ENCODE assay signal across 15 cellular contexts in genomic region chr21:31878831-31879230, GRCh38. TPM values are rescaled to one million over a fixed set of nuclear protein-coding genes. Genes with fewer than 3 reads are reported as not detected.
A peak's percentile ranks its signal among the peaks of the same experiment; 100 is the strongest.
DNase-seq lines count a peak whose midpoint lies in the region; ATAC-seq and TF ChIP-seq lines count a peak whose summit lies in the region.
"Had no signal": no experiment of that assay in that cellular context is flagged by ENCODE, and none has a peak within 500 bp of the region (broad histone marks: within the 10 kb centered on the region; RNA-seq: fewer than 3 reads in every experiment).

No MANE protein-coding gene starts in this region.

- H3K9me2 ChIP-seq in MM.1S (replicated peaks; ENCODE audit: insufficient read depth, low read length) (no peaks in the 10 kb centered on the region), SK-N-SH (no peaks in the 10 kb centered on the region)

- H3K79me2 ChIP-seq in MM.1S (ENCODE audit: low read length) (peaks cover 12% of the 10 kb centered on the region), SK-N-SH (ENCODE audit: insufficient read depth) (no peaks in the 10 kb centered on the region; the same call in 1 of the 2 replicates)

- peak overlapping the region; percentile 28 for H3K4me2 ChIP-seq in MM.1S (ENCODE audit: low read depth, low read length)
- H3K4me2 ChIP-seq in SK-N-SH, result no peak overlapping the region

- no peak for TF ChIP-seq EP300 in SK-N-SH (IDR thresholded peaks at IDR 0.05; ENCODE audit: borderline replicate concordance in 1 of 2, low read depth in 1 of 2, low read length in 1 of 2)

- H3K27ac ChIP-seq in MM.1S (ENCODE audit: low read length) (peak overlapping the region; percentile 2; the same call in 1 of the 2 replicates), SK-N-SH (ENCODE audit: low read depth in 2 of 2, low read length in 1 of 2) (no peak overlapping the region)
- H3K27ac ChIP-seq: Peyer's patch had no signal

- TF ChIP-seq CTCF in MM.1S (IDR thresholded peaks at IDR 0.05; ENCODE audit: low read length), result no peak
- no peak for TF ChIP-seq CTCF in brain (conservative IDR thresholded peaks at IDR 0.05)
- no peak for TF ChIP-seq CTCF in SK-N-SH (IDR thresholded peaks at IDR 0.05)

- no peak for TF ChIP-seq RAD21 in SK-N-SH (IDR thresholded peaks at IDR 0.05; ENCODE audit: low read length)

- no peak overlapping the region for H3K9ac ChIP-seq in MM.1S (ENCODE audit: low read length)
- H3K9ac ChIP-seq in SK-N-SH, result no peak overlapping the region

- 61% methylated on average over 2 of the region's 2 CpGs for WGBS in SK-N-SH (ENCODE audit: low lambda C conversion rate)

- peak overlapping the region in 3 of 5 experiments; percentile 13 to 46 (median 17) for H3K4me3 Mint-ChIP-seq in brain

- DNase-seq in MM.1S (peak; percentile 36), kidney tubule cell (ENCODE audit: low spot score) (peak; percentile 85), renal cortical epithelial cell (ENCODE audit: low read depth) (peak; percentile 88), SK-N-SH (no peak)
- no peak for DNase-seq in activated CD8-positive, alpha-beta memory T cell treated with anti-CD3 and anti-CD28 coated beads, Interleukin-2, amount 50 U/mL, for 48 hours
- DNase-seq: C1 segment of cervical spinal cord, GDM1, MG63, NCI-H1092 treated with DMSO at 0.1 percent for 48 hours, NCI-H1694, NCI-H2107, Peyer's patch, SHP77 had no signal

- H3K27me3 Mint-ChIP-seq in brain, result peaks cover 4% of the 10 kb centered on the region

- CTCF ChIA-PET in SK-N-SH (lab: Yijun Ruan, JAX), result interaction anchor here (1.0 kb wide), 1 partner anchor 10 kb away, joined by 4 read pairs; no protein-coding TSS in a partner anchor

- peaks cover 75% of the 10 kb centered on the region for H3K4me1 Mint-ChIP-seq in brain

- H3K36me3 ChIP-seq in MM.1S (replicated peaks; ENCODE audit: insufficient read depth, low read length) (no peaks in the 10 kb centered on the region), SK-N-SH (replicated peaks in 1 of 2; ENCODE audit: control insufficient read depth in 1 of 2, insufficient read depth in 2 of 2, low read length in 1 of 2) (no peaks in the 10 kb centered on the region)
- H3K36me3 ChIP-seq: MG63, Peyer's patch had no signal

- H3K27ac Mint-ChIP-seq in brain, result peak overlapping the region in 2 of 5 experiments; percentile 6 to 73

- H3K27me3 ChIP-seq in MM.1S (replicated peaks; ENCODE audit: insufficient read depth, low read length), result no peaks in the 10 kb centered on the region
- H3K27me3 ChIP-seq in SK-N-SH (ENCODE audit: insufficient read depth), result no peaks in the 10 kb centered on the region
- H3K27me3 ChIP-seq: MG63, Peyer's patch had no signal

- peaks cover 37% of the 10 kb centered on the region for H3K36me3 Mint-ChIP-seq in brain

- H3K9me3 ChIP-seq in MM.1S (replicated peaks; ENCODE audit: insufficient read depth, low read length) (no peaks in the 10 kb centered on the region), SK-N-SH (no peaks in the 10 kb centered on the region)
- H3K9me3 ChIP-seq: MG63, Peyer's patch had no signal

- H4K20me1 ChIP-seq in MM.1S (ENCODE audit: insufficient read depth, low read length), result no peaks in the 10 kb centered on the region
- H4K20me1 ChIP-seq in SK-N-SH (ENCODE audit: insufficient read depth), result no peaks in the 10 kb centered on the region

- POLR2A ChIA-PET in SK-N-SH (lab: Yijun Ruan, JAX), result no interaction called here

- ATAC-seq in GM19467 (IDR thresholded peaks at IDR 0.05; ENCODE audit: unreplicated experiment), result no peak

- H3K9me3 Mint-ChIP-seq in brain, result peaks cover 3 to 12% (median 8%) of the 10 kb centered on the region in 5 experiments

- H3K4me1 ChIP-seq in MM.1S (ENCODE audit: low read length) (peaks cover 19% of the 10 kb centered on the region), SK-N-SH (ENCODE audit: control insufficient read depth in 1 of 2, insufficient read depth in 2 of 2, low read depth in 1 of 2, low read length in 1 of 2) (peaks cover 0 to 11% of the 10 kb centered on the region in 2 experiments; a peak in 1 of 4 replicates)

- H3K4me3 ChIP-seq in MM.1S (ENCODE audit: low read length) (no peak overlapping the region), SK-N-SH (ENCODE audit: low read depth in 2 of 2, low read length in 1 of 2) (no peak overlapping the region)
- H3K4me3 ChIP-seq: MG63, Peyer's patch had no signal

- H3F3A ChIP-seq in MM.1S (ENCODE audit: insufficient read depth, low read length) (peaks cover 8% of the 10 kb centered on the region), SK-N-SH (replicated peaks; ENCODE audit: insufficient read depth) (no peaks in the 10 kb centered on the region)

- H2AFZ ChIP-seq in MM.1S (ENCODE audit: low read length) (no peak overlapping the region), SK-N-SH (ENCODE audit: low read depth) (no peak overlapping the region)

TF ChIP-seq in SK-N-SH, 30 proteins besides CTCF, POLR2A, EP300 and RAD21:
- TF ChIP-seq MEF2A (IDR thresholded peaks at IDR 0.05; ENCODE audit: borderline replicate concordance, low read depth) (no peak), REST (IDR thresholded peaks at IDR 0.05; ENCODE audit: low read depth, low read length) (no peak), PBX3 (IDR thresholded peaks at IDR 0.05) (no peak), ZBTB33 (IDR thresholded peaks at IDR 0.05; ENCODE audit: borderline replicate concordance, low read depth) (no peak), POLR2AphosphoS5 (IDR thresholded peaks at IDR 0.05; ENCODE audit: low read depth, low read length) (no peak), FOXJ3 (CRISPR knock-in tag; IDR thresholded peaks at IDR 0.05) (no peak), TAF1 (IDR thresholded peaks at IDR 0.05; ENCODE audit: borderline replicate concordance, low read depth, low read length) (no peak), CHD2 (IDR thresholded peaks at IDR 0.05; ENCODE audit: low read length, partially characterized antibody) (no peak)

RNA-seq across cellular contexts. Expression of gene HUNK, which starts 6.0 kb away (rescaled TPM):
- polyA plus RNA-seq in brain (ENCODE audit: insufficient read depth, low read depth, low replicate concordance), result 10.6 TPM
- total RNA-seq in renal cortical epithelial cell, result 0.17 and 1.8 TPM in 2 replicates
- 0.28 and 0.31 TPM in 2 replicates for polyA plus RNA-seq in SK-N-SH (2012; rRNA removed)
- polyA plus RNA-seq in SK-N-SH (2012; cell fraction: cytosol; rRNA removed), result 0.32 and 0.47 TPM in 2 replicates
- polyA plus RNA-seq in SK-N-SH (2012; cell fraction: nucleus; rRNA removed), result 0.27 and 0.29 TPM in 2 replicates

Comparison
In these comparisons a context has a peak if more than half of its experiments do, and no peak if none do; other contexts are left out.
1. DNase-seq: peak in MM.1S (single experiment), kidney tubule cell (single experiment) and renal cortical epithelial cell (single experiment); none in activated CD8-positive, alpha-beta memory T cell treated with anti-CD3 and anti-CD28 coated beads, Interleukin-2, amount 50 U/mL, for 48 hours (single experiment) and SK-N-SH (single experiment).